ENCODE assay signal across 9 cellular contexts in the genomic region with DNA sequence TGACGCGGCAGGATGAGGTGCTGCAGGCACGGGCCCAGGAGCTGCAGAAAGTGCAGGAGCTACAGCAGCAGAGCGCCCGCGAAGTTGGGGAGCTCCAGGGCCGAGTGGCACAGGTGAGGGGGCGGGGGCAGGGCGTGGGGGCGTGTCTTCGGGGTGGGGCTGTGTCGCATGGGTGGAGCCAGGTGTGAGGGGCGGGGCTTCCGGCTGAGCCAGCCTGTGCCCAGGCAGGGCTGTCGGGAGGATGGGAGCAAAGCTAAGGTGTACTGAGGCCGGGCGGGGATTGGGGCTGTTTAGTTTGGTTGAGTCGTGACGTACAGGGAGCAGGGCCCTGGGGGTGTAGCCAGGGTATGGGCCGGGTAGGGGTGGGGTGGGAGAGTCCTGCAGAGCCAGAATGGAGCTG.
DNase-seq lines count a peak whose midpoint lies in the region; ATAC-seq and TF ChIP-seq lines count a peak whose summit lies in the region.
"Had no signal": no experiment of that assay in that cellular context is flagged by ENCODE, and none has a peak within 500 bp of the region (broad histone marks: within the 10 kb centered on the region; RNA-seq: fewer than 3 reads in every experiment).

No MANE protein-coding gene starts in this region.

- DNase-seq in GM06990 (ENCODE audit: extremely low read depth, insufficient read length): peak; percentile 32
- DNase-seq in NT2/D1 (ENCODE audit: low read depth, low spot score): peak; percentile 27
- peak; percentile 73 for DNase-seq in colonic mucosa
- peak; percentile 8 to 25 for DNase-seq in stimulated activated CD4-positive, alpha-beta T cell treated with anti-CD3 and anti-CD28 coated beads, Interleukin-1b, Interleukin-23, amount 100 ng/mL, for 4 hours (ENCODE audit: low read depth in 2 of 2)
- DNase-seq in sciatic nerve (ENCODE audit: low spot score): no peak
- DNase-seq in Ammon's horn (ENCODE audit: low spot score): no peak

- no peak overlapping the region for H3K27ac ChIP-seq in colonic mucosa
- H3K27ac ChIP-seq: upper lobe of left lung had no signal

- intact Hi-C loops in colonic mucosa (cut with DNase I): no loop called here
- intact Hi-C loops in sciatic nerve (cut with DNase I): no loop called here

- H3K4me3 ChIP-seq in GM06990 (replicated peaks; ENCODE audit: low read depth, low read length): no peak overlapping the region
- no peak overlapping the region for H3K4me3 ChIP-seq in NT2/D1 (ENCODE audit: insufficient read length, low read depth)
- no peak overlapping the region for H3K4me3 ChIP-seq in colonic mucosa
- H3K4me3 ChIP-seq: upper lobe of left lung had no signal

- H3K4me1 ChIP-seq in NT2/D1 (ENCODE audit: insufficient read depth, insufficient read length): peaks cover 7% of the 10 kb centered on the region
- no peaks in the 10 kb centered on the region for H3K4me1 ChIP-seq in colonic mucosa
- H3K4me1 ChIP-seq: upper lobe of left lung had no signal

- H3K36me3 ChIP-seq in GM06990 (ENCODE audit: control insufficient read depth, insufficient read depth, low read length): no peaks in the 10 kb centered on the region
- H3K36me3 ChIP-seq in NT2/D1 (ENCODE audit: insufficient read depth, insufficient read length, low read length): peaks cover 5% of the 10 kb centered on the region
- peaks cover 5% of the 10 kb centered on the region for H3K36me3 ChIP-seq in colonic mucosa

- H3K27me3 ChIP-seq in GM06990 (replicated peaks; ENCODE audit: control insufficient read depth, insufficient read depth, low read length) (peaks cover 1% of the 10 kb centered on the region; the same call in 1 of the 2 replicates), NT2/D1 (ENCODE audit: insufficient read depth, insufficient read length) (no peaks in the 10 kb centered on the region), colonic mucosa (no peaks in the 10 kb centered on the region)
- H3K27me3 ChIP-seq: upper lobe of left lung had no signal

- ATAC-seq in GM18520 (IDR thresholded peaks at IDR 0.05; ENCODE audit: unreplicated experiment): no peak
- no peak for ATAC-seq in GM21423 (IDR thresholded peaks at IDR 0.05; ENCODE audit: unreplicated experiment)
- ATAC-seq in sciatic nerve: no peak

- peak overlapping the region; percentile 50 for H3K9ac ChIP-seq in NT2/D1 (ENCODE audit: insufficient read length, low read depth)
- H3K9ac ChIP-seq in colonic mucosa (ENCODE audit: low read depth in 2 of 2, low read length in 2 of 2): no peak overlapping the region

- H3K9me3 ChIP-seq in NT2/D1 (ENCODE audit: insufficient read depth, low read length) (no peaks in the 10 kb centered on the region), colonic mucosa (no peaks in the 10 kb centered on the region)
- H3K9me3 ChIP-seq: upper lobe of left lung had no signal

- TF ChIP-seq CTCF in GM06990 (IDR thresholded peaks at IDR 0.05; ENCODE audit: insufficient read depth, low read length, poor library complexity, severe bottlenecking) (no peak), colonic mucosa (IDR thresholded peaks at IDR 0.05) (no peak)

Comparison
In these comparisons a context has a peak if more than half of its experiments do, and no peak if none do; other contexts are left out.
1. DNase-seq: peak in GM06990 (single experiment), NT2/D1 (single experiment), colonic mucosa (single experiment) and stimulated activated CD4-positive, alpha-beta T cell treated with anti-CD3 and anti-CD28 coated beads, Interleukin-1b, Interleukin-23, amount 100 ng/mL, for 4 hours (2 of 2); none in sciatic nerve (single experiment) and Ammon's horn (single experiment).